In the genomic region with DNA sequence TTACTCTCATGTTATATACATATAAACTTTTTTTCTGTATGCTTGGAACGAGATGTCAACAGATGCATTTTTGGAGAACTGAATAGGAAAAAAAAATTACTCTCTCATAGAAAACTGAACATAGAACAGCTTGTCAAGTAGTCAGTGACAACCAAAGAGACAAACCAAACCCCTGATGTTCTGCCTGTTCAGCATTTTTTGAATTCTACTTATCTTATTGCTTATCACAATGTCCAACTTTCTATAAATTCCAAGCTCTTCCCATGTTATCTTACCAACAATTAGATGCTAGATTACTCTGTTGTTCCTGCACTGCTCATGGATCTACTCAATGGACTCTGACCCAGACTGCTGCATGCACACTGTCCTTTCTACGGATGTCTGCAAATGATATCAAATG, we compare ENCODE assay signal across 1 cellular context.
TF ChIP-seq lines count a peak whose summit lies in the region.

No MANE protein-coding gene starts in this region.

TF ChIP-seq in GM12878, 131 proteins besides CTCF, POLR2A, EP300 and RAD21 (continued from another document):
- TF ChIP-seq, protein P1, sequence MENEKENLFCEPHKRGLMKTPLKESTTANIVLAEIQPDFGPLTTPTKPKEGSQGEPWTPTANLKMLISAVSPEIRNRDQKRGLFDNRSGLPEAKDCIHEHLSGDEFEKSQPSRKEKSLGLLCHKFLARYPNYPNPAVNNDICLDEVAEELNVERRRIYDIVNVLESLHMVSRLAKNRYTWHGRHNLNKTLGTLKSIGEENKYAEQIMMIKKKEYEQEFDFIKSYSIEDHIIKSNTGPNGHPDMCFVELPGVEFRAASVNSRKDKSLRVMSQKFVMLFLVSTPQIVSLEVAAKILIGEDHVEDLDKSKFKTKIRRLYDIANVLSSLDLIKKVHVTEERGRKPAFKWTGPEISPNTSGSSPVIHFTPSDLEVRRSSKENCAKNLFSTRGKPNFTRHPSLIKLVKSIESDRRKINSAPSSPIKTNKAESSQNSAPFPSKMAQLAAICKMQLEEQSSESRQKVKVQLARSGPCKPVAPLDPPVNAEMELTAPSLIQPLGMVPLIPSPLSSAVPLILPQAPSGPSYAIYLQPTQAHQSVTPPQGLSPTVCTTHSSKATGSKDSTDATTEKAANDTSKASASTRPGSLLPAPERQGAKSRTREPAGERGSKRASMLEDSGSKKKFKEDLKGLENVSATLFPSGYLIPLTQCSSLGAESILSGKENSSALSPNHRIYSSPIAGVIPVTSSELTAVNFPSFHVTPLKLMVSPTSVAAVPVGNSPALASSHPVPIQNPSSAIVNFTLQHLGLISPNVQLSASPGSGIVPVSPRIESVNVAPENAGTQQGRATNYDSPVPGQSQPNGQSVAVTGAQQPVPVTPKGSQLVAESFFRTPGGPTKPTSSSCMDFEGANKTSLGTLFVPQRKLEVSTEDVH (IDR thresholded peaks at IDR 0.05; ENCODE audit: low read depth, partially characterized antibody), result no peak
- TF ChIP-seq, protein P2, sequence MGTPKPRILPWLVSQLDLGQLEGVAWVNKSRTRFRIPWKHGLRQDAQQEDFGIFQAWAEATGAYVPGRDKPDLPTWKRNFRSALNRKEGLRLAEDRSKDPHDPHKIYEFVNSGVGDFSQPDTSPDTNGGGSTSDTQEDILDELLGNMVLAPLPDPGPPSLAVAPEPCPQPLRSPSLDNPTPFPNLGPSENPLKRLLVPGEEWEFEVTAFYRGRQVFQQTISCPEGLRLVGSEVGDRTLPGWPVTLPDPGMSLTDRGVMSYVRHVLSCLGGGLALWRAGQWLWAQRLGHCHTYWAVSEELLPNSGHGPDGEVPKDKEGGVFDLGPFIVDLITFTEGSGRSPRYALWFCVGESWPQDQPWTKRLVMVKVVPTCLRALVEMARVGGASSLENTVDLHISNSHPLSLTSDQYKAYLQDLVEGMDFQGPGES (IDR thresholded peaks at IDR 0.05), result no peak
- TF ChIP-seq HDAC2 (IDR thresholded peaks at IDR 0.05) (no peak), LARP7 (IDR thresholded peaks at IDR 0.05) (no peak), CHD1 (IDR thresholded peaks at IDR 0.05; ENCODE audit: low read depth, low read length) (no peak), BACH1 (IDR thresholded peaks at IDR 0.05; ENCODE audit: borderline replicate concordance) (no peak)
